11 cellular contexts compared by ENCODE assay signal in genomic region chr10:17586741-17587720, GRCh38. TPM values are rescaled to one million over a fixed set of nuclear protein-coding genes. Genes with fewer than 3 reads are reported as not detected.
DNase-seq lines count a peak whose midpoint lies in the region; ATAC-seq and TF ChIP-seq lines count a peak whose summit lies in the region.
"Had no signal": no experiment of that assay in that cellular context is flagged by ENCODE, and none has a peak within 500 bp of the region (broad histone marks: within the 10 kb centered on the region; RNA-seq: fewer than 3 reads in every experiment).

No MANE protein-coding gene starts in this region.

- peak overlapping the region; percentile 55 for H3K27ac ChIP-seq in cardiac muscle cell
- H3K27ac ChIP-seq in right atrium auricular region: no peak overlapping the region
- H3K27ac ChIP-seq: C4-2B had no signal

- no peak overlapping the region for H3K27ac Mint-ChIP-seq in stimulated activated naive B cell treated with anti-CD40 and anti-IgM and Interleukin-4, amounts not matched to agents 10 μg/mL and 1 μg/mL and 100 μg/mL, for 72 hours

- peaks cover 19% of the 10 kb centered on the region for H3K36me3 ChIP-seq in cardiac muscle cell
- H3K36me3 ChIP-seq in right atrium auricular region: no peaks in the 10 kb centered on the region

- no peaks in the 10 kb centered on the region for H3K27me3 ChIP-seq in cardiac muscle cell
- no peaks in the 10 kb centered on the region for H3K27me3 ChIP-seq in right atrium auricular region

- H3K9me3 ChIP-seq in cardiac muscle cell (ENCODE audit: low read depth) (no peaks in the 10 kb centered on the region), right atrium auricular region (no peaks in the 10 kb centered on the region)

- H3K4me3 Mint-ChIP-seq in stimulated activated naive B cell treated with anti-CD40 and anti-IgM and Interleukin-4, amounts not matched to agents 10 μg/mL and 1 μg/mL and 100 μg/mL, for 72 hours: peak overlapping the region; percentile 13 to 31

- TF ChIP-seq CTCF in cardiac muscle cell (IDR thresholded peaks at IDR 0.05; ENCODE audit: low read depth, low read length) (no peak), right atrium auricular region (IDR thresholded peaks at IDR 0.05) (no peak)

- H3K4me1 ChIP-seq in cardiac muscle cell (ENCODE audit: low read depth) (no peaks in the 10 kb centered on the region), right atrium auricular region (no peaks in the 10 kb centered on the region)

- peak; percentile 45 for ATAC-seq in HG03159 (IDR thresholded peaks at IDR 0.05; ENCODE audit: unreplicated experiment)
- ATAC-seq in stimulated activated naive B cell treated with anti-CD40 and anti-IgM and Interleukin-4, amounts not matched to agents 10 μg/mL and 1 μg/mL and 100 μg/mL, for 72 hours (replicated peaks): peak in 1 of 2 donors; percentile 29
- ATAC-seq in GM21515 (IDR thresholded peaks at IDR 0.05; ENCODE audit: unreplicated experiment): no peak
- ATAC-seq: left lobe of liver had no signal

- DNase-seq in cardiac muscle cell (ENCODE audit: low read depth in 1 of 2, low spot score in 1 of 2): peak; percentile 4 to 44
- DNase-seq in right atrium auricular region (ENCODE audit: low spot score): no peak
- peak; percentile 6 for DNase-seq in amniotic epithelial cell (ENCODE audit: low read depth)
- DNase-seq in stimulated activated naive B cell treated with anti-CD40 and anti-IgM and Interleukin-4, amounts not matched to agents 10 μg/mL and 1 μg/mL and 100 μg/mL, for 72 hours: no peak
- no peak for DNase-seq in pons (ENCODE audit: low spot score)
- DNase-seq in anterior cingulate cortex (lab: John Stamatoyannopoulos, UW): no peak
- DNase-seq: NCI-H1092 had no signal

- H3K4me3 ChIP-seq in cardiac muscle cell (no peak overlapping the region), right atrium auricular region (no peak overlapping the region)

- H3K27me3 Mint-ChIP-seq in stimulated activated naive B cell treated with anti-CD40 and anti-IgM and Interleukin-4, amounts not matched to agents 10 μg/mL and 1 μg/mL and 100 μg/mL, for 72 hours: no peaks in the 10 kb centered on the region

- peaks cover 12 to 16% of the 10 kb centered on the region in 2 donors for H3K4me1 Mint-ChIP-seq in stimulated activated naive B cell treated with anti-CD40 and anti-IgM and Interleukin-4, amounts not matched to agents 10 μg/mL and 1 μg/mL and 100 μg/mL, for 72 hours

- H3K36me3 Mint-ChIP-seq in stimulated activated naive B cell treated with anti-CD40 and anti-IgM and Interleukin-4, amounts not matched to agents 10 μg/mL and 1 μg/mL and 100 μg/mL, for 72 hours: no peaks in the 10 kb centered on the region

- H3K9me3 Mint-ChIP-seq in stimulated activated naive B cell treated with anti-CD40 and anti-IgM and Interleukin-4, amounts not matched to agents 10 μg/mL and 1 μg/mL and 100 μg/mL, for 72 hours: no peaks in the 10 kb centered on the region

RNA-seq across cellular contexts. Expression of gene HACD1, which starts 30.1 kb away (rescaled TPM):
- total RNA-seq in cardiac muscle cell: 141 and 226 TPM in 2 replicates
- 279 and 449 TPM in 2 replicates for polyA plus RNA-seq in cardiac muscle cell
- 100 to 1,000 TPM; 101 to 143 TPM for total RNA-seq in right atrium auricular region

RNA-seq across cellular contexts. Expression of gene STAM, which starts 56.9 kb away (rescaled TPM):
- total RNA-seq in cardiac muscle cell (22.7 and 24.1 TPM in 2 replicates), right atrium auricular region (10 to 100 TPM; 28.9 to 38.0 TPM)
- polyA plus RNA-seq in cardiac muscle cell: 27.6 and 28.0 TPM in 2 replicates

Comparison
In these comparisons a context has a peak if more than half of its experiments do, and no peak if none do; other contexts are left out.
1. DNase-seq: peak in cardiac muscle cell (2 of 2) and amniotic epithelial cell (single experiment); none in right atrium auricular region (single experiment), stimulated activated naive B cell treated with anti-CD40 and anti-IgM and Interleukin-4, amounts not matched to agents 10 μg/mL and 1 μg/mL and 100 μg/mL, for 72 hours (single experiment), pons (single experiment) and anterior cingulate cortex (0 of 58).